8 cellular contexts compared by ENCODE assay signal in genomic region chr5:113330533-113331200, GRCh38.
DNase-seq lines count a peak whose midpoint lies in the region; ATAC-seq and TF ChIP-seq lines count a peak whose summit lies in the region.

No MANE protein-coding gene starts in this region.

- H2AFZ ChIP-seq in DND-41 (ENCODE audit: low read depth, low read length), result peak overlapping the region; percentile 74

- peak; percentile 89 for ATAC-seq in DND-41 (ENCODE audit: insufficient read depth, low read depth)
- ATAC-seq in GM19468 (IDR thresholded peaks at IDR 0.05; ENCODE audit: extremely low read depth, unreplicated experiment), result peak; percentile 37
- ATAC-seq in GM19328 (IDR thresholded peaks at IDR 0.05; ENCODE audit: unreplicated experiment), result no peak

- H3K79me2 ChIP-seq in DND-41 (ENCODE audit: insufficient read depth, low read length), result no peaks in the 10 kb centered on the region

- peaks cover 21% of the 10 kb centered on the region for H3K4me1 Mint-ChIP-seq in T-helper 2 cell treated with Interferon-gamma antibody and Interleukin-4, amounts not matched to agents 5 μg/mL and 100 μg/mL, for 36 hours (ENCODE audit: low read depth)

- no peaks in the 10 kb centered on the region for H3K36me3 Mint-ChIP-seq in T-helper 2 cell treated with Interferon-gamma antibody and Interleukin-4, amounts not matched to agents 5 μg/mL and 100 μg/mL, for 36 hours (ENCODE audit: low read depth)

- H3K4me1 ChIP-seq in DND-41 (ENCODE audit: insufficient read depth, low read length), result peaks cover 19% of the 10 kb centered on the region
- peaks cover 17% of the 10 kb centered on the region for H3K4me1 ChIP-seq in skeletal muscle satellite cell (ENCODE audit: control insufficient read depth, insufficient read depth, low read length)

- no peaks in the 10 kb centered on the region for H4K20me1 ChIP-seq in DND-41 (ENCODE audit: insufficient read depth, low read length)

- no peaks in the 10 kb centered on the region for H3K9me3 Mint-ChIP-seq in T-helper 2 cell treated with Interferon-gamma antibody and Interleukin-4, amounts not matched to agents 5 μg/mL and 100 μg/mL, for 36 hours

- DNase-seq in DND-41 (peak; percentile 45), LHCN-M2 (ENCODE audit: low read depth) (peak; percentile 88), globus pallidus (ENCODE audit: low spot score) (peak; percentile 17)
- no peak for DNase-seq in T-helper 2 cell treated with Interferon-gamma antibody and Interleukin-4, amounts not matched to agents 5 μg/mL and 100 μg/mL, for 36 hours (ENCODE audit: low spot score)
- no peak for DNase-seq in activated CD4-positive, CD25-positive, alpha-beta regulatory T cell treated with anti-CD3 and anti-CD28 coated beads, Interleukin-2, amount 50 U/mL, for 72 hours

- no peak overlapping the region for H3K27ac Mint-ChIP-seq in T-helper 2 cell treated with Interferon-gamma antibody and Interleukin-4, amounts not matched to agents 5 μg/mL and 100 μg/mL, for 36 hours

- TF ChIP-seq CTCF in DND-41 (IDR thresholded peaks at IDR 0.05; ENCODE audit: borderline replicate concordance, extremely low read depth, low read length, poor library complexity, severe bottlenecking), result peak; percentile 71

- H3K36me3 ChIP-seq in DND-41 (ENCODE audit: insufficient read depth, low read length) (no peaks in the 10 kb centered on the region), skeletal muscle satellite cell (ENCODE audit: insufficient read depth, low read length) (no peaks in the 10 kb centered on the region)

- H3K4me3 Mint-ChIP-seq in T-helper 2 cell treated with Interferon-gamma antibody and Interleukin-4, amounts not matched to agents 5 μg/mL and 100 μg/mL, for 36 hours, result peak overlapping the region; percentile 5

- H3K4me2 ChIP-seq in DND-41 (ENCODE audit: insufficient read depth, low read length), result peak overlapping the region; percentile 49
- peak overlapping the region; percentile 83 for H3K4me2 ChIP-seq in skeletal muscle satellite cell (ENCODE audit: low read length)

- H3K27ac ChIP-seq in DND-41 (ENCODE audit: low read length), result peak overlapping the region; percentile 66

- H3K9ac ChIP-seq in DND-41 (ENCODE audit: low read depth, low read length) (peak overlapping the region; percentile 14; the same call in 1 of the 2 replicates), skeletal muscle satellite cell (ENCODE audit: low read depth, low read length) (peak overlapping the region; percentile 47)

- no peaks in the 10 kb centered on the region for H3K27me3 ChIP-seq in DND-41 (ENCODE audit: insufficient read depth, low read length, poor library complexity)
- no peaks in the 10 kb centered on the region for H3K27me3 ChIP-seq in skeletal muscle satellite cell (ENCODE audit: control insufficient read depth, insufficient read depth, low read length)

- no peak overlapping the region for H3K4me3 ChIP-seq in DND-41 (ENCODE audit: low read depth in 1 of 2, low read length in 2 of 2)
- H3K4me3 ChIP-seq in skeletal muscle satellite cell (ENCODE audit: low read length), result peak overlapping the region; percentile 62

- H3K9me3 ChIP-seq in DND-41 (ENCODE audit: insufficient read depth, low read length, severe bottlenecking) (no peaks in the 10 kb centered on the region), skeletal muscle satellite cell (replicated peaks; ENCODE audit: low read length) (no peaks in the 10 kb centered on the region)

- H3K27me3 Mint-ChIP-seq in T-helper 2 cell treated with Interferon-gamma antibody and Interleukin-4, amounts not matched to agents 5 μg/mL and 100 μg/mL, for 36 hours (ENCODE audit: low read depth), result peaks cover 18% of the 10 kb centered on the region

Comparison
In these comparisons a context has a peak if more than half of its experiments do, and no peak if none do; other contexts are left out.
1. DNase-seq: peak in DND-41 (single experiment), LHCN-M2 (single experiment) and globus pallidus (single experiment); none in T-helper 2 cell treated with Interferon-gamma antibody and Interleukin-4, amounts not matched to agents 5 μg/mL and 100 μg/mL, for 36 hours (single experiment) and activated CD4-positive, CD25-positive, alpha-beta regulatory T cell treated with anti-CD3 and anti-CD28 coated beads, Interleukin-2, amount 50 U/mL, for 72 hours (single experiment).